2 cellular contexts compared by ENCODE assay signal in genomic region chr2:156338578-156338977, GRCh38.
TF ChIP-seq lines count a peak whose summit lies in the region.

No MANE protein-coding gene starts in this region.

TF ChIP-seq in HCT116, 20 proteins besides CTCF, POLR2A, EP300 and RAD21:
- TF ChIP-seq YY1 (IDR thresholded peaks at IDR 0.05; ENCODE audit: extremely low read depth, insufficient replicate concordance, low read depth, low read length) = no peak
- no peak for TF ChIP-seq SRF (IDR thresholded peaks at IDR 0.05; ENCODE audit: low read depth)
- TF ChIP-seq EZH2phosphoT487 (IDR thresholded peaks at IDR 0.05; ENCODE audit: borderline replicate concordance) = no peak
- TF ChIP-seq CEBPB (IDR thresholded peaks at IDR 0.05; ENCODE audit: low read depth) = no peak
- no peak for TF ChIP-seq ZBTB33 (IDR thresholded peaks at IDR 0.05; ENCODE audit: extremely low read depth, insufficient replicate concordance, low read length)
- no peak for TF ChIP-seq TCF7L2 (IDR thresholded peaks at IDR 0.05; ENCODE audit: borderline replicate concordance, extremely low read depth, insufficient read depth, insufficient read length)
- TF ChIP-seq, protein P1, sequence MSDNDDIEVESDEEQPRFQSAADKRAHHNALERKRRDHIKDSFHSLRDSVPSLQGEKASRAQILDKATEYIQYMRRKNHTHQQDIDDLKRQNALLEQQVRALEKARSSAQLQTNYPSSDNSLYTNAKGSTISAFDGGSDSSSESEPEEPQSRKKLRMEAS (IDR thresholded peaks at IDR 0.05) = no peak
- TF ChIP-seq SP1 (IDR thresholded peaks at IDR 0.05; ENCODE audit: low read depth) = no peak
- TF ChIP-seq FOSL1 (IDR thresholded peaks at IDR 0.05; ENCODE audit: low read depth) = no peak
- TF ChIP-seq ZFX (IDR thresholded peaks at IDR 0.05) = no peak
- TF ChIP-seq SIN3A (IDR thresholded peaks at IDR 0.05; ENCODE audit: low read depth) = no peak
- TF ChIP-seq REST (IDR thresholded peaks at IDR 0.05; ENCODE audit: low read depth) = no peak
- TF ChIP-seq EGR1 (IDR thresholded peaks at IDR 0.05; ENCODE audit: low read depth) = no peak
- no peak for TF ChIP-seq EZH2 (IDR thresholded peaks at IDR 0.05)
- TF ChIP-seq CBX3 (IDR thresholded peaks at IDR 0.05; ENCODE audit: low read depth) = no peak

TF ChIP-seq in K562, 482 proteins besides CTCF, POLR2A, EP300 and RAD21 (continued from another document):
- TF ChIP-seq NFRKB (IDR thresholded peaks at IDR 0.05; ENCODE audit: low read depth) (no peak), EP400 (IDR thresholded peaks at IDR 0.05) (no peak), REST (CRISPR knock-in tag; IDR thresholded peaks at IDR 0.05; ENCODE audit: low read depth) (no peak), GABPA (tag; conservative IDR thresholded peaks at IDR 0.05; ENCODE audit: low read depth) (no peak), HCFC1 (IDR thresholded peaks at IDR 0.05; ENCODE audit: low read depth, low read length) (no peak), RBM39 (optimal IDR thresholded peaks at IDR 0.05; ENCODE audit: low read depth, low read length) (no peak), ETS2 (tag; IDR thresholded peaks at IDR 0.05; ENCODE audit: borderline replicate concordance, poor library complexity, severe bottlenecking) (no peak), MAFG (tag; conservative IDR thresholded peaks at IDR 0.05) (no peak), TBP (optimal IDR thresholded peaks at IDR 0.05; ENCODE audit: low read depth, low read length) (no peak), HMG20A (CRISPR knock-in tag; conservative IDR thresholded peaks at IDR 0.05) (no peak), PHF20 (IDR thresholded peaks at IDR 0.05; ENCODE audit: partially characterized antibody) (no peak), BCLAF1 (IDR thresholded peaks at IDR 0.05; ENCODE audit: borderline replicate concordance in 1 of 2, control insufficient read depth in 1 of 2, low read depth in 2 of 2, low read length in 1 of 2) (no peak), ATF4 (CRISPR knock-in tag; IDR thresholded peaks at IDR 0.05) (0 out of 2 replicates have a peak, but pooled peaks have one; percentile 4), ARNT (IDR thresholded peaks at IDR 0.05) (no peak), MNT (conservative IDR thresholded peaks at IDR 0.05) (0 out of 4 replicates have a peak, but pooled peaks of 1 of the 2 experiments have one; percentile 3), CXXC5 (CRISPR knock-in tag; IDR thresholded peaks at IDR 0.05) (peak; percentile 16; the same call in 1 of the 2 replicates), ZNF551 (CRISPR knock-in tag; IDR thresholded peaks at IDR 0.05) (no peak), KAT2B (IDR thresholded peaks at IDR 0.05; ENCODE audit: low read depth, low read length) (no peak), DEAF1 (CRISPR knock-in tag; IDR thresholded peaks at IDR 0.05) (no peak), ELF1 (tag; IDR thresholded peaks at IDR 0.05) (no peak), TAF1 (IDR thresholded peaks at IDR 0.05; ENCODE audit: control insufficient read depth, extremely low read depth, insufficient read depth, low read length, severe bottlenecking) (no peak), ZNF436 (CRISPR knock-in tag; IDR thresholded peaks at IDR 0.05) (no peak), KDM4B (IDR thresholded peaks at IDR 0.05; ENCODE audit: borderline replicate concordance in 2 of 2, low read depth in 1 of 2) (no peak), ZNF133 (CRISPR knock-in tag; IDR thresholded peaks at IDR 0.05) (no peak), RHOXF2B (CRISPR knock-in tag; conservative IDR thresholded peaks at IDR 0.05) (no peak), PKNOX1 (IDR thresholded peaks at IDR 0.05) (peak; percentile 42), MXD1 (CRISPR knock-in tag; IDR thresholded peaks at IDR 0.05; ENCODE audit: borderline replicate concordance, poor library complexity, severe bottlenecking) (no peak)
- TF ChIP-seq, protein P2, sequence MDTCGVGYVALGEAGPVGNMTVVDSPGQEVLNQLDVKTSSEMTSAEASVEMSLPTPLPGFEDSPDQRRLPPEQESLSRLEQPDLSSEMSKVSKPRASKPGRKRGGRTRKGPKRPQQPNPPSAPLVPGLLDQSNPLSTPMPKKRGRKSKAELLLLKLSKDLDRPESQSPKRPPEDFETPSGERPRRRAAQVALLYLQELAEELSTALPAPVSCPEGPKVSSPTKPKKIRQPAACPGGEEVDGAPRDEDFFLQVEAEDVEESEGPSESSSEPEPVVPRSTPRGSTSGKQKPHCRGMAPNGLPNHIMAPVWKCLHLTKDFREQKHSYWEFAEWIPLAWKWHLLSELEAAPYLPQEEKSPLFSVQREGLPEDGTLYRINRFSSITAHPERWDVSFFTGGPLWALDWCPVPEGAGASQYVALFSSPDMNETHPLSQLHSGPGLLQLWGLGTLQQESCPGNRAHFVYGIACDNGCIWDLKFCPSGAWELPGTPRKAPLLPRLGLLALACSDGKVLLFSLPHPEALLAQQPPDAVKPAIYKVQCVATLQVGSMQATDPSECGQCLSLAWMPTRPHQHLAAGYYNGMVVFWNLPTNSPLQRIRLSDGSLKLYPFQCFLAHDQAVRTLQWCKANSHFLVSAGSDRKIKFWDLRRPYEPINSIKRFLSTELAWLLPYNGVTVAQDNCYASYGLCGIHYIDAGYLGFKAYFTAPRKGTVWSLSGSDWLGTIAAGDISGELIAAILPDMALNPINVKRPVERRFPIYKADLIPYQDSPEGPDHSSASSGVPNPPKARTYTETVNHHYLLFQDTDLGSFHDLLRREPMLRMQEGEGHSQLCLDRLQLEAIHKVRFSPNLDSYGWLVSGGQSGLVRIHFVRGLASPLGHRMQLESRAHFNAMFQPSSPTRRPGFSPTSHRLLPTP (IDR thresholded peaks at IDR 0.05; ENCODE audit: borderline replicate concordance, extremely low read depth, insufficient read length) = no peak
- TF ChIP-seq, protein P3, sequence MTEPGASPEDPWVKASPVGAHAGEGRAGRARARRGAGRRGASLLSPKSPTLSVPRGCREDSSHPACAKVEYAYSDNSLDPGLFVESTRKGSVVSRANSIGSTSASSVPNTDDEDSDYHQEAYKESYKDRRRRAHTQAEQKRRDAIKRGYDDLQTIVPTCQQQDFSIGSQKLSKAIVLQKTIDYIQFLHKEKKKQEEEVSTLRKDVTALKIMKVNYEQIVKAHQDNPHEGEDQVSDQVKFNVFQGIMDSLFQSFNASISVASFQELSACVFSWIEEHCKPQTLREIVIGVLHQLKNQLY (CRISPR knock-in tag; conservative IDR thresholded peaks at IDR 0.05) = no peak
TF ChIP-seq in K562: peak in this region for 5.
